1 cellular context compared by ENCODE assay signal in genomic region chr5:157460921-157461792, GRCh38.
TF ChIP-seq lines count a peak whose summit lies in the region.

No MANE protein-coding gene starts in this region.

TF ChIP-seq in H1, 55 proteins besides CTCF, POLR2A, EP300 and RAD21 (continued from another document):
- TF ChIP-seq POLR2AphosphoS5 (IDR thresholded peaks at IDR 0.05; ENCODE audit: low read depth, low read length): no peak
- no peak for TF ChIP-seq TCF12 (IDR thresholded peaks at IDR 0.05; ENCODE audit: low read depth, low read length)
- TF ChIP-seq ZNF274 (IDR thresholded peaks at IDR 0.05; ENCODE audit: borderline replicate concordance, extremely low read depth, low read length): no peak
- TF ChIP-seq EGR1 (IDR thresholded peaks at IDR 0.05; ENCODE audit: borderline replicate concordance, low read depth, low read length): no peak
- TF ChIP-seq CEBPB (IDR thresholded peaks at IDR 0.05; ENCODE audit: low read depth, low read length): no peak
- TF ChIP-seq SRF (IDR thresholded peaks at IDR 0.05; ENCODE audit: low read depth, low read length): no peak
- TF ChIP-seq GABPA (IDR thresholded peaks at IDR 0.05; ENCODE audit: borderline replicate concordance, insufficient read depth, low read length): no peak
